In the genomic region with DNA sequence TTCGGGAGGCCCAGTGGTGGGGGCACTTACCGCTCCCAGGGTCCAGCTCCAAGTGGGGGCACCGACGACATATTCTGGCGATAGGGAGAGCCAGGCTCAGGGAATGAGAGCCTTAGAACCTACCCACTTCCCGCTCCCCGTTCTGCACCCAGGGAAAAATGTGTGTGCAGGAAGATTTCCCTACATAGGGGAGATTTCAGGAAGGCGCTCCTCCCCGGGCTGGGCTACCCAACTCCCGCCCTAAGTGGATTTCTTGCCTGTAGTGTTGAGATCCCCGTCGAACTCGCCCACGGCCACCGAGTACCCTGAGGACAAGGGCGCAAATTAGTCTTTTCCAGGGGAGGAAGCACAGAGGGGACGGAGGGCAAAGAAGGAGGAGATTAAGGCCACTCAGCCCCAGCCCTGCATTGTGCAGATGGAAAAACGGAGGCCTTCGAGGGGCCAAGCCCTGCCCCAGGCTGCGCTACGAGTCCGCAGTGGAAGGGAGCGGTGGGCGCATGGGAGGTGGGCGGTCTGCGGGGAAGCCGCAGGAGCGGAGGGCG, we compare ENCODE assay signal across 10 cellular contexts. TPM values are rescaled to one million over a fixed set of nuclear protein-coding genes. Genes with fewer than 3 reads are reported as not detected.
DNase-seq lines count a peak whose midpoint lies in the region; ATAC-seq, FAIRE-seq and TF ChIP-seq lines count a peak whose summit lies in the region.
"Had no signal": no experiment of that assay in that cellular context is flagged by ENCODE, and none has a peak within 500 bp of the region (broad histone marks: within the 10 kb centered on the region; RNA-seq: fewer than 3 reads in every experiment).

No MANE protein-coding gene starts in this region.

- H3K4me3 ChIP-seq in kidney (ENCODE audit: low read length in 2 of 2) (no peak overlapping the region), stomach (peak overlapping the region in 3 of 4 donors; percentile 53 to 58 (median 54))

- no peak for DNase-seq in activated T-cell treated with anti-CD3 and anti-CD28 coated beads, Interleukin-2, amount 50 U/mL, for 4 hours
- no peak for DNase-seq in activated T-cell treated with anti-CD3 and anti-CD28 coated beads for 4 hours
- DNase-seq in activated T-helper 1 cell treated with anti-CD3 and anti-CD28 coated beads, Interleukin-12 subunit alpha, Interleukin-12 subunit beta, Interleukin-2, Interleukin-4 antibody, amounts not matched to agents 30 ng/mL and 10 ng/mL and 1 ng/mL, durations not matched to agents 14 hours and 24 hours and 36 hours (ENCODE audit: low spot score), result no peak
- peak; percentile 60 for DNase-seq in kidney
- DNase-seq in stomach, result no peak
- DNase-seq in activated effector memory CD4-positive, alpha-beta T cell treated with Interleukin-2 at 50 U/mL for 16 hours, result no peak
- no peak for DNase-seq in Ammon's horn (ENCODE audit: low spot score)
- no peak for DNase-seq in cerebellar cortex (ENCODE audit: low spot score)
- DNase-seq: stimulated activated CD4-positive, alpha-beta T cell treated with anti-CD3 and anti-CD28 coated beads, Interleukin-1b, Interleukin-23, amount 100 ng/mL, for 48 hours had no signal

- H3K27me3 ChIP-seq in stomach, result peaks cover 0 to 32% (median 17%) of the 10 kb centered on the region in 3 donors

- H3K9me3 ChIP-seq in kidney (ENCODE audit: control insufficient read depth in 1 of 2, low read length in 2 of 2) (no peaks in the 10 kb centered on the region), stomach (no peaks in the 10 kb centered on the region)
- H3K9me3 ChIP-seq: tibial nerve had no signal

- H3K4me1 Mint-ChIP-seq in activated T-cell treated with anti-CD3 and anti-CD28 coated beads, Interleukin-2, amount 50 U/mL, for 4 hours (ENCODE audit: low read depth), result peaks cover 12% of the 10 kb centered on the region
- H3K4me1 Mint-ChIP-seq in activated T-helper 1 cell treated with anti-CD3 and anti-CD28 coated beads, Interleukin-12 subunit alpha, Interleukin-12 subunit beta, Interleukin-2, Interleukin-4 antibody, amounts not matched to agents 30 ng/mL and 10 ng/mL and 1 ng/mL, durations not matched to agents 14 hours and 24 hours and 36 hours (ENCODE audit: low read depth), result peaks cover under 1% of the 10 kb centered on the region

- peaks cover 16% of the 10 kb centered on the region for H3K27me3 Mint-ChIP-seq in activated T-cell treated with anti-CD3 and anti-CD28 coated beads, Interleukin-2, amount 50 U/mL, for 4 hours (ENCODE audit: low read depth)
- H3K27me3 Mint-ChIP-seq in activated T-helper 1 cell treated with anti-CD3 and anti-CD28 coated beads, Interleukin-12 subunit alpha, Interleukin-12 subunit beta, Interleukin-2, Interleukin-4 antibody, amounts not matched to agents 30 ng/mL and 10 ng/mL and 1 ng/mL, durations not matched to agents 14 hours and 24 hours and 36 hours (ENCODE audit: insufficient read depth), result peaks cover 24% of the 10 kb centered on the region

- FAIRE-seq in kidney (lab: Jason Lieb, UNC), result no peak

- ATAC-seq in activated T-cell treated with anti-CD3 and anti-CD28 coated beads, Interleukin-2, amount 50 U/mL, for 4 hours, result no peak

- 19 to 44% (median 22%) methylated on average over 28 to 29 of the region's 29 CpGs for WGBS in stomach, 5 donors

- H3K4me1 ChIP-seq in kidney (ENCODE audit: control insufficient read depth in 1 of 2, insufficient read depth in 1 of 2, low read depth in 1 of 2, low read length in 2 of 2) (peaks cover 0 to 11% of the 10 kb centered on the region in 2 donors), stomach (peaks cover 8 to 25% (median 20%) of the 10 kb centered on the region in 4 donors)

- H3K4me3 Mint-ChIP-seq in activated T-cell treated with anti-CD3 and anti-CD28 coated beads, Interleukin-2, amount 50 U/mL, for 4 hours, result peak overlapping the region; percentile 71
- peak overlapping the region; percentile 38 for H3K4me3 Mint-ChIP-seq in activated T-helper 1 cell treated with anti-CD3 and anti-CD28 coated beads, Interleukin-12 subunit alpha, Interleukin-12 subunit beta, Interleukin-2, Interleukin-4 antibody, amounts not matched to agents 30 ng/mL and 10 ng/mL and 1 ng/mL, durations not matched to agents 14 hours and 24 hours and 36 hours

- no peak for TF ChIP-seq POLR2A in stomach (IDR thresholded peaks at IDR 0.05)

- H3K36me3 Mint-ChIP-seq in activated T-cell treated with anti-CD3 and anti-CD28 coated beads, Interleukin-2, amount 50 U/mL, for 4 hours (ENCODE audit: insufficient read depth), result no peaks in the 10 kb centered on the region
- H3K36me3 Mint-ChIP-seq in activated T-helper 1 cell treated with anti-CD3 and anti-CD28 coated beads, Interleukin-12 subunit alpha, Interleukin-12 subunit beta, Interleukin-2, Interleukin-4 antibody, amounts not matched to agents 30 ng/mL and 10 ng/mL and 1 ng/mL, durations not matched to agents 14 hours and 24 hours and 36 hours (ENCODE audit: low read depth), result no peaks in the 10 kb centered on the region

- H3K9me3 Mint-ChIP-seq in activated T-cell treated with anti-CD3 and anti-CD28 coated beads, Interleukin-2, amount 50 U/mL, for 4 hours, result no peaks in the 10 kb centered on the region
- no peaks in the 10 kb centered on the region for H3K9me3 Mint-ChIP-seq in activated T-helper 1 cell treated with anti-CD3 and anti-CD28 coated beads, Interleukin-12 subunit alpha, Interleukin-12 subunit beta, Interleukin-2, Interleukin-4 antibody, amounts not matched to agents 30 ng/mL and 10 ng/mL and 1 ng/mL, durations not matched to agents 14 hours and 24 hours and 36 hours

- H3K27ac ChIP-seq in kidney (ENCODE audit: low read depth in 2 of 2, low read length in 2 of 2) (no peak overlapping the region), stomach (no peak overlapping the region)
- H3K27ac ChIP-seq: tibial nerve had no signal

- H3K9ac ChIP-seq in kidney (ENCODE audit: low read length in 2 of 2), result no peak overlapping the region

- no peaks in the 10 kb centered on the region for H3K36me3 ChIP-seq in kidney (ENCODE audit: control insufficient read depth in 1 of 2, insufficient read depth in 2 of 2, low read length in 2 of 2)
- H3K36me3 ChIP-seq in stomach, result no peaks in the 10 kb centered on the region

- TF ChIP-seq EP300 in stomach (IDR thresholded peaks at IDR 0.05), result no peak

- intact Hi-C loops in activated T-helper 1 cell treated with anti-CD3 and anti-CD28 coated beads, Interleukin-12 subunit alpha, Interleukin-12 subunit beta, Interleukin-2, Interleukin-4 antibody, amounts not matched to agents 30 ng/mL and 10 ng/mL and 1 ng/mL, durations not matched to agents 14 hours and 24 hours and 36 hours (cut with micrococcal nuclease), result no loop called here
- intact Hi-C loops in kidney (cut with DNase I) (no loop called here), stomach (cut with DNase I; ENCODE audit: low total_unique reads) (no loop called here)

- TF ChIP-seq CTCF in kidney (IDR thresholded peaks at IDR 0.05; ENCODE audit: borderline replicate concordance, extremely low read depth, insufficient read depth) (no peak), stomach (IDR thresholded peaks at IDR 0.05) (no peak)

- no peak overlapping the region for H3K27ac Mint-ChIP-seq in activated T-helper 1 cell treated with anti-CD3 and anti-CD28 coated beads, Interleukin-12 subunit alpha, Interleukin-12 subunit beta, Interleukin-2, Interleukin-4 antibody, amounts not matched to agents 30 ng/mL and 10 ng/mL and 1 ng/mL, durations not matched to agents 14 hours and 24 hours and 36 hours

RNA-seq across cellular contexts. Expression of a gene that starts 5.1 kb away (rescaled TPM):
- total RNA-seq in activated T-cell treated with anti-CD3 and anti-CD28 coated beads, Interleukin-2, amount 50 U/mL, for 4 hours, result 1 to 10 TPM in 2 of 3 donors, under 1 TPM in 1; 0.90 to 1.8 (median 1.1) TPM
- 0.44 and 0.71 TPM in 2 replicates for total RNA-seq in activated T-helper 1 cell treated with anti-CD3 and anti-CD28 coated beads, Interleukin-12 subunit alpha, Interleukin-12 subunit beta, Interleukin-2, Interleukin-4 antibody, amounts not matched to agents 30 ng/mL and 10 ng/mL and 1 ng/mL, durations not matched to agents 14 hours and 24 hours and 36 hours
- 1.7 TPM for total RNA-seq in kidney
- 0.67 TPM for polyA plus RNA-seq in kidney (ENCODE audit: insufficient read depth, low read depth, low replicate concordance)
- 1 to 10 TPM in 1 of 5 donors, under 1 TPM in 1, not detected in 3; under 0.01 to 2.4 TPM for total RNA-seq in stomach
- polyA plus RNA-seq in stomach, result under 1 TPM; 0.12 to 0.53 (median 0.46) TPM

RNA-seq across cellular contexts. Expression of a gene that starts 20.7 kb away (rescaled TPM):
- under 1 TPM; 0.24 to 0.33 (median 0.27) TPM for total RNA-seq in activated T-cell treated with anti-CD3 and anti-CD28 coated beads, Interleukin-2, amount 50 U/mL, for 4 hours
- total RNA-seq in activated T-helper 1 cell treated with anti-CD3 and anti-CD28 coated beads, Interleukin-12 subunit alpha, Interleukin-12 subunit beta, Interleukin-2, Interleukin-4 antibody, amounts not matched to agents 30 ng/mL and 10 ng/mL and 1 ng/mL, durations not matched to agents 14 hours and 24 hours and 36 hours, result 0.10 and 0.29 TPM in 2 replicates
- 0.94 TPM for total RNA-seq in kidney
- 1.6 TPM for polyA plus RNA-seq in kidney (ENCODE audit: insufficient read depth, low read depth, low replicate concordance)
- total RNA-seq in stomach, result 1 to 10 TPM in 2 of 5 donors, not detected in 3; 2.0 to 5.4 TPM
- polyA plus RNA-seq in stomach, result under 1 TPM; 0.30 to 0.31 (median 0.31) TPM

RNA-seq across cellular contexts. Expression of a gene that starts 39.2 kb away (rescaled TPM):
- total RNA-seq in activated T-cell treated with anti-CD3 and anti-CD28 coated beads, Interleukin-2, amount 50 U/mL, for 4 hours, result 10 to 100 TPM; 32.0 to 39.5 (median 36.5) TPM
- 32.7 and 42.9 TPM in 2 replicates for total RNA-seq in activated T-helper 1 cell treated with anti-CD3 and anti-CD28 coated beads, Interleukin-12 subunit alpha, Interleukin-12 subunit beta, Interleukin-2, Interleukin-4 antibody, amounts not matched to agents 30 ng/mL and 10 ng/mL and 1 ng/mL, durations not matched to agents 14 hours and 24 hours and 36 hours
- total RNA-seq in kidney (353 TPM), stomach (100 to 1,000 TPM; 104 to 644 (median 239) TPM)
- polyA plus RNA-seq in kidney (ENCODE audit: insufficient read depth, low read depth, low replicate concordance) (235 TPM), stomach (100 to 1,000 TPM in 1 of 3 donors, 10 to 100 TPM in 2; 31.8 to 189 (median 78.9) TPM)

RNA-seq across cellular contexts. Expression of a gene that starts 59.7 kb away (rescaled TPM):
- 100 to 1,000 TPM; 211 to 248 (median 211) TPM for total RNA-seq in activated T-cell treated with anti-CD3 and anti-CD28 coated beads, Interleukin-2, amount 50 U/mL, for 4 hours
- total RNA-seq in activated T-helper 1 cell treated with anti-CD3 and anti-CD28 coated beads, Interleukin-12 subunit alpha, Interleukin-12 subunit beta, Interleukin-2, Interleukin-4 antibody, amounts not matched to agents 30 ng/mL and 10 ng/mL and 1 ng/mL, durations not matched to agents 14 hours and 24 hours and 36 hours, result 169 and 180 TPM in 2 replicates
- total RNA-seq in kidney, result 107 TPM
- 389 TPM for polyA plus RNA-seq in kidney (ENCODE audit: insufficient read depth, low read depth, low replicate concordance)
- total RNA-seq in stomach, result 100 to 1,000 TPM in 3 of 5 donors, 10 to 100 TPM in 2; 42.0 to 351 (median 133) TPM
- polyA plus RNA-seq in stomach, result 100 to 1,000 TPM; 124 to 161 (median 135) TPM

Comparison
In these comparisons a context has a peak if more than half of its experiments do, and no peak if none do; other contexts are left out.
1. H3K4me3 ChIP-seq: peak in stomach (3 of 4); none in kidney (0 of 2).